ENCODE assay signal across 8 cellular contexts in the genomic region with DNA sequence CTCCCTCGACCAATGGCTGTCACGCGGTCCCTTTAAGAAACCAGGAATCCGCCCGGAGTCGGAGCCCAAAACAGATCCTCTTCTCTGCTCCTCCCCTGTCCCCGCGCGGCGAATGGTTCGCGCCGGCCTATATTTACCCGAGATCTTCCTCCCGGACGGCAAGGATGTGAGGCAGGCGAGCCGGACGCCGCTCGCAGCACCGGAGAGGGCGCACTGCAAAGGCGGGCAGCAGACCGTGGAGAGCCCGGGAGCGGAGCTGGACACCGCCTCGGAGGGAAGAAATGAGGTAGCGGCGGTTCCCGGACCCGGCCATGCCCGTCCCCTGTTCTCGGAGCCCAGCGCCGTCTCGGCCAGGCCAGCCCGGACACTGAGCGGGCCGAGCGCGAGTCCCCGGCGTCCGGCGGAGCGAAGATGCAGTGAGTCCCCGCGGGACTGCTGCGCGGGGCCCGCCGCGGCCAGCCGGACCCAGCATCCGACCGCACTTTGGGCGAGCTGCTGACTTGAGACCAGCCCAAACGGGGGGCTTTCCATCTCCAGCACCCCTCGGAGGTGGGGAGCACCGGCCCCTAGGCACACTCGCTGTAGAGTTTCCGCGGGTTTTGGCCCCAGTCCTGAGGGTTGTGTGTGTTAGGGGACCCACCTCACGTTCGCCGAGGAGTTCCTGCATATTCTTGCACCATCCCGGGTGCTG. TPM values are rescaled to one million over a fixed set of nuclear protein-coding genes. Genes with fewer than 3 reads are reported as not detected.
DNase-seq lines count a peak whose midpoint lies in the region; ATAC-seq, FAIRE-seq and TF ChIP-seq lines count a peak whose summit lies in the region.

A gene with protein sequence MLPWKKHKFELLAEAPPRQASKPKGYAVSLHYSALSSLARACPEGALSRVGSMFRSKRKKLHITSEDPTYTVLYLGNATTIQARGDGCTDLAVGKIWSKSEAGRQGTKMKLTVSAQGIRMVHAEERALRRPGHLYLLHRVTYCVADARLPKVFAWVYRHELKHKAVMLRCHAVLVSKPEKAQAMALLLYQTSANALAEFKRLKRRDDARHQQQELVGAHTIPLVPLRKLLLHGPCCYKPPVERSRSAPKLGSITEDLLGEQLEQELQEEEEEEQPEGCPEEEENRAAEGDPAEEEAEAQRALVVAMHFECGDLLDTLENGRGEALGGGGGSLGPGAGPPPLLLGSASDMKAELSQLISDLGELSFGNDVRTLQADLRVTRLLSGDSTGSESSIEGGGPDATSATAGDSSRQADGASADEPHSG (plus strand): TSS at position 161 of the 691 bp plus-strand sequence. CDS start 944 bp downstream, outside the sequence.

- H3K36me3 ChIP-seq in lung (ENCODE audit: control insufficient read depth in 2 of 2, insufficient read depth in 2 of 2, low read length in 2 of 2), result peaks cover 0 to 5% of the 10 kb centered on the region in 2 donors

- ATAC-seq in HG03457 (IDR thresholded peaks at IDR 0.05; ENCODE audit: unreplicated experiment) (peak; percentile 51), lung (ENCODE audit: insufficient read depth, low FRiP score) (peak; percentile 80)

- peak within 1 kb of the TSS; percentile 88 to 92 for H3K27ac ChIP-seq in lung (ENCODE audit: low read depth in 1 of 2, low read length in 1 of 2)

- H3K4me1 ChIP-seq in lung (ENCODE audit: control insufficient read depth in 2 of 2, insufficient read depth in 2 of 2, low read length in 2 of 2), result peaks cover 7 to 17% of the 10 kb centered on the region in 2 donors

- 0 to 1% methylated on average over 65 to 69 of the region's 69 CpGs for WGBS in lung, 2 donors

- peak; percentile 78 for FAIRE-seq in GM18507 (lab: Jason Lieb, UNC)

- DNase-seq in 8988T (peak; percentile 99), GM18507 (ENCODE audit: extremely low spot score, insufficient read length, low read depth) (no peak), NCI-H82 (lab: John Stamatoyannopoulos, UW) (peak; percentile 92), lung (ENCODE audit: low spot score) (peak; percentile 91)
- peak; percentile 91 for DNase-seq in activated CD8-positive, alpha-beta memory T cell treated with anti-CD3 and anti-CD28 coated beads for 24 hours
- DNase-seq in effector CD8-positive, alpha-beta T cell (lab: John Stamatoyannopoulos, UW), result peak; percentile 33
- peak; percentile 74 to 76 for DNase-seq in stimulated activated CD4-positive, alpha-beta T cell treated with anti-CD3 and anti-CD28 coated beads, Interleukin-4, amount 100 ng/mL, for 48 hours (ENCODE audit: low read depth in 2 of 2)

- H3K4me3 ChIP-seq in lung, result peak within 1 kb of the TSS; percentile 80

- no peaks in the 10 kb centered on the region for H3K27me3 ChIP-seq in lung (ENCODE audit: control insufficient read depth, insufficient read depth)

- no peaks in the 10 kb centered on the region for H3K9me3 ChIP-seq in lung (ENCODE audit: control insufficient read depth in 2 of 2, insufficient read depth in 1 of 2, low read length in 1 of 2)

- TF ChIP-seq CTCF in lung (IDR thresholded peaks at IDR 0.05; ENCODE audit: control extremely low read depth, extremely low read depth), result no peak

RNA-seq across cellular contexts. Expression of the gene that starts here (rescaled TPM):
- total RNA-seq in lung, result 10 to 100 TPM; 13.3 to 16.1 TPM
- 10 to 100 TPM in 1 of 2 donors, 1 to 10 TPM in 1; 8.4 to 16.4 TPM for polyA plus RNA-seq in lung
